8 cellular contexts compared by ENCODE assay signal in the genomic region with DNA sequence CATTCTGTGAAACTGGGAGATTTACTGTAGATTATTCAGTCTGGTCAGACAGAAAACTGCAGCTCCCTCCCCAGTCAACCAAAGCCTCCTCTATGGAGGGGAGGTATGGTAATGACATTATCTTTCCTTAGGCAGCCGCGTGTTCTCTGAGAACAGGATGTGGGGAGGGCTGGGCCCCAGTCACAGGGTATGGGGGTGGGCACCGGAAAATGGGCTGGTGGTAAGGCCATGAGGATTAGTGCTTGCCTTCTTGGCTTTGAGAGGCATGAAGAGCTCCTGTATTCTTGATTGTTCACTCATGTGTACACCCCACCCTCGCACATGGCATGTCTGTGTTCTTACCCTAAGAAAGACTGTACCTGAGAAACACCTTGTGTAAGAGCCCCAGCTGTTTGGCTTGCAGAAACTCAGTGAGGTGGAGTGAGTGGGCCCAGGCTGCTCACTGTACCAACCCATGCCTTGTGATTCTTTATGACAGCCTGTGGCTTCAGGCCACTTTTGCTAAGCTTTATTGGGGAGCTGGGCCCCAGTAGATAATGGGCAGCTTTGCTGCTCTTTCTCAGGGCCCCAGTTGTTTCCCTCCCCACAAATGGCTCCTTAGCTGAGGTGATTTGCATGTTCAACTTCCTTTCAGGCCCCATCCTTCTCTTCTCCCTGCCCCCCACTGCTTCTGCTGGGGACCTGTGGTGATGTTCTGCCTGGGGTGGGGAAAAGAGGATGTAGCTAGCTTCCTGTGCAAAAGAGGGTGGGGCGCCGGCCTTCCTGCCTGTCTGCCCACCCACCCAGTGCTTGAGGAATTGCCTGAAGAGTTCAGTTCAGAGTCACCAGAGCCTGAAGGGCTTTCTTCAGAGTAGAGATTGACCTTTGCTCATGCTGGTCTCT. TPM values are rescaled to one million over a fixed set of nuclear protein-coding genes. Genes with fewer than 3 reads are reported as not detected.
DNase-seq lines count a peak whose midpoint lies in the region; ATAC-seq and TF ChIP-seq lines count a peak whose summit lies in the region.

No MANE protein-coding gene starts in this region.

- H3K9me2 ChIP-seq in Karpas-422 (replicated peaks; ENCODE audit: insufficient read depth, low read length), result no peaks in the 10 kb centered on the region

- H3K4me2 ChIP-seq in DND-41 (ENCODE audit: insufficient read depth, low read length) (peak overlapping the region; percentile 61), Karpas-422 (ENCODE audit: low read depth, low read length, poor library complexity, severe bottlenecking) (peak overlapping the region; percentile 68), trophoblast cell (ENCODE audit: low read length) (no peak overlapping the region)

- peak overlapping the region; percentile 15 for H3K4ac ChIP-seq in trophoblast cell (ENCODE audit: low read depth, low read length)

- peaks cover 64% of the 10 kb centered on the region for H3K4me1 ChIP-seq in DND-41 (ENCODE audit: insufficient read depth, low read length)
- peaks cover 92% of the 10 kb centered on the region for H3K4me1 ChIP-seq in Karpas-422 (ENCODE audit: low read length)
- H3K4me1 ChIP-seq in endodermal cell (ENCODE audit: control insufficient read depth, insufficient read depth, low read length), result peaks cover 2% of the 10 kb centered on the region
- peaks cover 13 to 19% of the 10 kb centered on the region in 2 experiments for H3K4me1 ChIP-seq in trophoblast cell (ENCODE audit: control insufficient read depth in 1 of 2, insufficient read depth in 2 of 2, low read length in 2 of 2)

- ATAC-seq in DND-41 (ENCODE audit: insufficient read depth, low read depth), result peak; percentile 90
- peak; percentile 62 for ATAC-seq in GM21619 (IDR thresholded peaks at IDR 0.05; ENCODE audit: unreplicated experiment)

- peaks cover 46% of the 10 kb centered on the region for H4K20me1 ChIP-seq in DND-41 (ENCODE audit: insufficient read depth, low read length)
- H4K20me1 ChIP-seq in Karpas-422 (ENCODE audit: insufficient read depth, low read depth, low read length), result no peaks in the 10 kb centered on the region

- H3K9ac ChIP-seq in DND-41 (ENCODE audit: low read depth, low read length) (peak overlapping the region; percentile 61), Karpas-422 (ENCODE audit: low read length) (peak overlapping the region; percentile 68), endodermal cell (ENCODE audit: extremely low read depth, low read length, poor library complexity, severe bottlenecking) (no peak overlapping the region), trophoblast cell (ENCODE audit: low read length) (no peak overlapping the region)

- no peak overlapping the region for H2BK5ac ChIP-seq in trophoblast cell (ENCODE audit: low read depth, low read length, poor library complexity)

- no peak overlapping the region for H3K23ac ChIP-seq in trophoblast cell (ENCODE audit: low read length)

- no peak overlapping the region for H2AFZ ChIP-seq in DND-41 (ENCODE audit: low read depth, low read length)
- no peak overlapping the region for H2AFZ ChIP-seq in Karpas-422 (ENCODE audit: low read length)
- H2AFZ ChIP-seq in trophoblast cell (ENCODE audit: insufficient read depth, low read length, poor library complexity), result no peak overlapping the region

- H3K79me1 ChIP-seq in trophoblast cell (ENCODE audit: low read length), result peaks cover 2% of the 10 kb centered on the region

- H3K9me3 Mint-ChIP-seq in endodermal cell, result peaks cover 56% of the 10 kb centered on the region

- H3K79me2 ChIP-seq in DND-41 (ENCODE audit: insufficient read depth, low read length) (peaks cover 89% of the 10 kb centered on the region), Karpas-422 (ENCODE audit: low read length) (peaks cover 70% of the 10 kb centered on the region), trophoblast cell (ENCODE audit: control insufficient read depth, insufficient read depth, low read length, poor library complexity) (no peaks in the 10 kb centered on the region)

- no peaks in the 10 kb centered on the region for H3K9me3 ChIP-seq in DND-41 (ENCODE audit: insufficient read depth, low read length, severe bottlenecking)
- H3K9me3 ChIP-seq in Karpas-422 (ENCODE audit: low read length), result no peaks in the 10 kb centered on the region
- no peaks in the 10 kb centered on the region for H3K9me3 ChIP-seq in endodermal cell (ENCODE audit: control insufficient read depth, low read length)
- H3K9me3 ChIP-seq in trophoblast cell (ENCODE audit: insufficient read depth, low read depth, low read length), result no peaks in the 10 kb centered on the region

- H3K27ac ChIP-seq in DND-41 (ENCODE audit: low read length), result peak overlapping the region; percentile 96
- H3K27ac ChIP-seq in Karpas-422 (ENCODE audit: low read length), result peak overlapping the region; percentile 100
- H3K27ac ChIP-seq in endodermal cell (ENCODE audit: low read depth, low read length), result no peak overlapping the region
- H3K27ac ChIP-seq in trophoblast cell (ENCODE audit: low read depth, low read length), result peak overlapping the region; percentile 47

- peaks cover 26% of the 10 kb centered on the region for H3K4me1 Mint-ChIP-seq in endodermal cell

- H3K27me3 Mint-ChIP-seq in endodermal cell (ENCODE audit: insufficient read depth), result no peaks in the 10 kb centered on the region

- no peak overlapping the region for H3K4me3 Mint-ChIP-seq in endodermal cell

- no peaks in the 10 kb centered on the region for H3K27me3 ChIP-seq in DND-41 (ENCODE audit: insufficient read depth, low read length, poor library complexity)
- H3K27me3 ChIP-seq in Karpas-422 (ENCODE audit: low read length), result no peaks in the 10 kb centered on the region
- no peaks in the 10 kb centered on the region for H3K27me3 ChIP-seq in endodermal cell (ENCODE audit: control insufficient read depth, insufficient read depth, low read length, poor library complexity, severe bottlenecking)
- no peaks in the 10 kb centered on the region for H3K27me3 ChIP-seq in trophoblast cell (ENCODE audit: insufficient read depth, low read length)

- no peak overlapping the region for H2AK5ac ChIP-seq in trophoblast cell (ENCODE audit: low read length)

- no peak overlapping the region for H4K12ac ChIP-seq in trophoblast cell (ENCODE audit: low read depth, low read length)

- no peak overlapping the region for H3K18ac ChIP-seq in trophoblast cell (ENCODE audit: low read length)

- peak overlapping the region; percentile 39 for H3K27ac Mint-ChIP-seq in endodermal cell

- H3K36me3 ChIP-seq in DND-41 (ENCODE audit: insufficient read depth, low read length), result peaks cover 31% of the 10 kb centered on the region
- no peaks in the 10 kb centered on the region for H3K36me3 ChIP-seq in Karpas-422 (ENCODE audit: insufficient read depth, low read length)
- peaks cover 5% of the 10 kb centered on the region for H3K36me3 ChIP-seq in endodermal cell (ENCODE audit: control insufficient read depth, insufficient read depth, low read length)
- peaks cover 0 to 1% of the 10 kb centered on the region in 2 experiments for H3K36me3 ChIP-seq in trophoblast cell (ENCODE audit: control insufficient read depth in 1 of 2, insufficient read depth in 2 of 2, low read length in 2 of 2)

- H2BK12ac ChIP-seq in trophoblast cell (ENCODE audit: low read length), result peak overlapping the region; percentile 29

- no peak overlapping the region for H4K91ac ChIP-seq in trophoblast cell (ENCODE audit: low read depth, low read length)

- H3K36me3 Mint-ChIP-seq in endodermal cell (ENCODE audit: low read depth), result peaks cover 8% of the 10 kb centered on the region

- no peak overlapping the region for H4K8ac ChIP-seq in trophoblast cell (ENCODE audit: low read depth, low read length)

- TF ChIP-seq CTCF in DND-41 (IDR thresholded peaks at IDR 0.05; ENCODE audit: borderline replicate concordance, extremely low read depth, low read length, poor library complexity, severe bottlenecking) (no peak), endodermal cell (conservative IDR thresholded peaks at IDR 0.05) (no peak)

- H3K14ac ChIP-seq in trophoblast cell (ENCODE audit: low read length), result no peak overlapping the region

- H3K4me3 ChIP-seq in DND-41 (ENCODE audit: low read depth in 1 of 2, low read length in 2 of 2) (peak overlapping the region in 1 of 2 experiments; percentile 41; a peak in 2 of 4 replicates), Karpas-422 (ENCODE audit: low read length) (peak overlapping the region; percentile 49), endodermal cell (ENCODE audit: low read length) (no peak overlapping the region), trophoblast cell (ENCODE audit: low read depth, low read length) (no peak overlapping the region)

- H2BK120ac ChIP-seq in trophoblast cell (ENCODE audit: insufficient read depth, low read length, poor library complexity), result no peak overlapping the region

- 71% methylated on average over 6 of the region's 6 CpGs; no CpG with 5 or more reads in 1 of the 2 experiments for WGBS in endodermal cell (ENCODE audit: insufficient coverage in 1 of 2, insufficient read length in 1 of 2), 2 experiments
- WGBS in trophoblast cell (ENCODE audit: extremely low coverage, insufficient coverage, insufficient read length), result no CpG with 5 or more reads among the region's 6 CpGs

- DNase-seq in DND-41 (peak; percentile 91), Karpas-422 (peak; percentile 91), endodermal cell (no peak), trophoblast cell (no peak), superior temporal gyrus (ENCODE audit: extremely low spot score) (no peak), cerebellum (ENCODE audit: low spot score) (no peak)
- peak; percentile 16 to 57 for DNase-seq in activated CD4-positive, alpha-beta T cell treated with anti-CD3 and anti-CD28 coated beads, Interleukin-2, amount 50 U/mL, for 24 hours (ENCODE audit: low read depth in 1 of 2, low spot score in 1 of 2)

RNA-seq across cellular contexts. Expression of gene MSN, which starts 30.7 kb away (rescaled TPM):
- total RNA-seq in Karpas-422 (2014; rRNA removed; shearing (Covaris generic); ENCODE audit: low replicate concordance), result 255 and 361 TPM in 2 replicates
- total RNA-seq in endodermal cell (100 to 1,000 TPM; 141 to 188 TPM), cerebellum (33.2 TPM)
- polyA plus RNA-seq in endodermal cell (2013, experiment 1 of 2), result 193 TPM
- polyA plus RNA-seq in endodermal cell (2013, experiment 2 of 2), result 187 TPM
- polyA plus RNA-seq in trophoblast cell (2013), result 117 and 123 TPM in 2 replicates

Comparison
In these comparisons a context has a peak if more than half of its experiments do, and no peak if none do; other contexts are left out.
1. DNase-seq: peak in DND-41 (single experiment), Karpas-422 (single experiment) and activated CD4-positive, alpha-beta T cell treated with anti-CD3 and anti-CD28 coated beads, Interleukin-2, amount 50 U/mL, for 24 hours (2 of 2); none in endodermal cell (single experiment), trophoblast cell (0 of 2), superior temporal gyrus (single experiment) and cerebellum (single experiment).
2. H3K9ac ChIP-seq: peak in DND-41 (single experiment) and Karpas-422 (single experiment); none in endodermal cell (single experiment) and trophoblast cell (single experiment).